ENCODE assay signal across 8 cellular contexts in the genomic region with DNA sequence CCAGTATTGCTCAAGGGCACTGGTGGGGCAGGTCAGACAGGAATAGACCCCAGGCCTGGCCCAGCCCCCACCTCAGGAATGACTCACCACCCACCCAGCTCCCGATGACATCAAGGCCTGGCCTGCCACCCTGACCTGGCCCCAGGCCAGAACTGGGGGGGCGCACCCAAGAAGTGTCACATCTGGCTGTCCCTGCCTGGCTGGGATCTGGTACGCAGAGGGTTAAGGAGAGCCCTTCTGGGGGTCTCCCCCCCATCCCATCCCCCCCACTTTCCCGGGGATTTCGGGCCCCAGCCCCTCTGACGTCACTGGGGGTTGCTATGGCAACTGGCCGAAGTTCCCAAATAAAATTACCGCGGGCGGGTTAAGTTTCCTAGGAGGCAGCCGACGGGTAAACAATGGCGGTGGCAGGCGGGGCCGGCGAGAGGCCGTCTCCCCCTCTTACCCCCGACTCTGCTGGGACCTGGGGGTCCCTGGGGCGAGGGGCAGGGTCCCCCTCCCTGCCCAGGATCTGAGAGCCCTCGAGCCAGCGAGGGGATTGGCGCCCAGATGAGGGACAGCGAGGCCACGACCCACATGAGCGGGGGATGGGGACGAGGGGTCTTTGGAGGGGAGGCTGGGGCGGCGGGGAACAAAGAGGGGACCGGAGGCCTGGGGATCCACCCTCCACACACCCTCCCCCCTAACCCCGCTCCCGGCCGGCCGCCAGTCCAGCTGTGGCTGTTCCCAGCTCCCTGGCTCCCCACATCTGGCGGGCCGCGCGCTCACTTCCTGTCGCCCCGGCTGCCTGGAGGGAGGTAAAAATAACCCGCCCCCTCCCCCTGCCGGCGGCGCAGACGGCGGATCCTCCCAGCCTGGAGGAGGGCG. TPM values are rescaled to one million over a fixed set of nuclear protein-coding genes. Genes with fewer than 3 reads are reported as not detected.
A peak's percentile ranks its signal among the peaks of the same experiment; 100 is the strongest.
DNase-seq lines count a peak whose midpoint lies in the region; FAIRE-seq and TF ChIP-seq lines count a peak whose summit lies in the region.

No MANE protein-coding gene starts in this region.

- DNase-seq in G401 (ENCODE audit: low spot score): peak; percentile 57
- peak; percentile 77 for DNase-seq in HEK293T (ENCODE audit: extremely low spot score)
- peak; percentile 85 for DNase-seq in NCI-H1105 (lab: John Stamatoyannopoulos, UW)
- DNase-seq in T-helper 1 cell: peak; percentile 82 to 94 (median 90)
- peak; percentile 84 for DNase-seq in amniotic stem cell (lab: John Stamatoyannopoulos, UW)
- DNase-seq in right atrium auricular region (ENCODE audit: low spot score): peak; percentile 96
- peak; percentile 77 for DNase-seq in urothelium cell line (ENCODE audit: low spot score)

- H3K4me1 ChIP-seq in right atrium auricular region: peaks cover 0 to 74% of the 10 kb centered on the region in 2 donors
- H3K4me1 ChIP-seq in rectal smooth muscle tissue (ENCODE audit: control insufficient read depth, insufficient read depth, low read length): peaks cover 31% of the 10 kb centered on the region

- peak overlapping the region; percentile 92 for H3K9ac ChIP-seq in rectal smooth muscle tissue (ENCODE audit: low read length)

- H3K27ac ChIP-seq in right atrium auricular region: peak overlapping the region; percentile 98 to 100
- H3K27ac ChIP-seq in rectal smooth muscle tissue (ENCODE audit: low read depth, low read length): peak overlapping the region; percentile 100

- in situ Hi-C loops in G401 (cut with HindIII; ENCODE audit: low sequenced_read_pairs): no loop called here

- TF ChIP-seq CTCF in right atrium auricular region (IDR thresholded peaks at IDR 0.05): peak in 1 of 2 donors; percentile 53

- H3K9me3 ChIP-seq in right atrium auricular region: no peaks in the 10 kb centered on the region

- FAIRE-seq in urothelium cell line (lab: Jason Lieb, UNC): no peak

- H3K36me3 ChIP-seq in right atrium auricular region (no peaks in the 10 kb centered on the region), rectal smooth muscle tissue (ENCODE audit: control insufficient read depth, insufficient read depth, low read length) (no peaks in the 10 kb centered on the region)

- H3K4me3 ChIP-seq in right atrium auricular region: peak overlapping the region; percentile 51 to 61
- peak overlapping the region; percentile 74 for H3K4me3 ChIP-seq in rectal smooth muscle tissue (ENCODE audit: low read length)

- H3K27me3 ChIP-seq in right atrium auricular region: no peaks in the 10 kb centered on the region
- no peaks in the 10 kb centered on the region for H3K27me3 ChIP-seq in rectal smooth muscle tissue (ENCODE audit: control insufficient read depth, insufficient read depth, low read length)

- POLR2A ChIA-PET in HEK293T (lab: Yijun Ruan, JAX): interaction anchor here (0.7 to 2.2 kb wide), 10 partner anchors 9 to 295 kb away, joined by 3 to 8 read pairs (median 4); a partner anchor contains a TSS

- CTCF ChIA-PET in HEK293T (lab: Yijun Ruan, JAX): no interaction called here

TF ChIP-seq in HEK293T, 16 proteins besides CTCF, POLR2A, EP300 and RAD21:
- 0 out of 2 replicates have a peak, but pooled peaks have one; percentile 11 for TF ChIP-seq L3MBTL2 (conservative IDR thresholded peaks at IDR 0.05)
- TF ChIP-seq BHLHE40 (IDR thresholded peaks at IDR 0.05; ENCODE audit: borderline replicate concordance): no peak

RNA-seq across cellular contexts. Expression of a gene that starts 29.7 kb away (rescaled TPM):
- 3.0 and 6.3 TPM in 2 replicates for total RNA-seq in G401 (2014; rRNA removed; shearing (Covaris generic))
- not detected for total RNA-seq in right atrium auricular region

RNA-seq across cellular contexts. Expression of a gene that starts 52.0 kb away (rescaled TPM):
- total RNA-seq in G401 (2014; rRNA removed; shearing (Covaris generic)): 5.2 and 8.1 TPM in 2 replicates
- 1 to 10 TPM; 5.7 to 9.8 TPM for total RNA-seq in right atrium auricular region

RNA-seq across cellular contexts. Expression of a gene that starts 58.7 kb away (rescaled TPM):
- 2.9 and 6.6 TPM in 2 replicates for total RNA-seq in G401 (2014; rRNA removed; shearing (Covaris generic))
- under 1 TPM; 0.28 to 0.70 TPM for total RNA-seq in right atrium auricular region

RNA-seq across cellular contexts. Expression of a gene that starts 58.7 kb away (rescaled TPM):
- total RNA-seq in G401 (2014; rRNA removed; shearing (Covaris generic)): 11.9 and 17.5 TPM in 2 replicates
- 10 to 100 TPM; 16.1 to 22.6 TPM for total RNA-seq in right atrium auricular region

Comparison
In these comparisons a context has a peak if more than half of its experiments do, and no peak if none do; other contexts are left out.
1. Peak in every context shown above with its lines: DNase-seq, H3K4me3 ChIP-seq and H3K27ac ChIP-seq.